In the genomic region with DNA sequence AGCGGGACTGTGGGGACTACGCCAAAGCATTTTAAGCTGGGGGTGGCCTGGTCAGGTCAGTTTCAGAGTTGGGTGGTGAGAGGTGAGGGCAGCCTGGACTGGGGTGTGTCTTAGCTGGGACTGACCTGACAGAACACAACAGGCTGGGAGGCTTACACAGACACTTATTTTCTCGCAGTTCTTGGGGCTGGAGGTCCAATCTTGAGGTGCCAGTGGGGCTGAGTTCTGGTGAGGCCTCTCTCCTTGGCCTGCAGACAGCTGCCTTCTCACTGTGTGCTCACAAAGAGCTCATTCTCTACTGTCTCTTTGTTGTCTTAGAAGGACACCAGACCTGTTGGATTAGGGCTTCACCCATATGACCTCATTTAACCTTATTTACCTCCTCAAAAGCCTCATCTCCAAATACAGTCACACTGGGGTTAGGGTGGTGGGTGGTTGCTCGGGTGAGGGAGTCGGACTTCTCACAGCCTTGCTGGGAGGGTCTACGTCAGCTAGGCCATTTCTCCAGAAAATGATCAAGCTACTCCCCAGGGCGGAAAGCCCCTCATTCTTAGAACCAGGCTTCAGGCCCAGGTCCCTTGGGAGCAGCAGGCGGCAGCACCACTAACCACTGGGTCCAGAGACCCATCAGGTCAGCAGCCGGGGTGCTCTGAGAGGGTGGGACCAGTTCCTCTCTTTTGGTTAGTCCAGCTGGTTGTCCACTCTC, we compare ENCODE assay signal across 24 cellular contexts.
"Had no signal": no experiment of that assay in that cellular context is flagged by ENCODE, and none has a peak within 500 bp of the region (broad histone marks: within the 10 kb centered on the region; RNA-seq: fewer than 3 reads in every experiment).

No MANE protein-coding gene starts in this region.

- H3K27me3 ChIP-seq: esophagus squamous epithelium, gastroesophageal sphincter, heart left ventricle, neural progenitor cell, sigmoid colon had no signal

- H3K27ac Mint-ChIP-seq: activated naive CD8-positive, alpha-beta T cell; activated T-helper 2 cell treated with anti-CD3 and anti-CD28 coated beads, Interferon-gamma antibody, Interleukin-2, Interleukin-4, amounts not matched to agents 10 μg/mL and 5 μg/mL and 100 μg/mL, durations not matched to agents 14 hours and 24 hours and 36 hours; endodermal cell; type B pancreatic cell had no signal

- H3K4me1 ChIP-seq: heart left ventricle, neural progenitor cell had no signal

- H3K36me3 ChIP-seq: esophagus squamous epithelium, gastroesophageal sphincter, heart left ventricle, neural progenitor cell, sigmoid colon, thoracic aorta had no signal

- H3K4me3 ChIP-seq: coronary artery, esophagus squamous epithelium, gastroesophageal sphincter, heart left ventricle, neural progenitor cell, sigmoid colon, smooth muscle cell, thoracic aorta had no signal

- H3K36me3 Mint-ChIP-seq: activated naive CD8-positive, alpha-beta T cell; type B pancreatic cell had no signal

- H3K9ac ChIP-seq: neural progenitor cell had no signal

- H3K9me3 ChIP-seq: esophagus squamous epithelium, gastroesophageal sphincter, heart left ventricle, sigmoid colon, thoracic aorta had no signal

- H3K4me2 ChIP-seq: neural progenitor cell, smooth muscle cell had no signal

- FAIRE-seq: bronchial epithelial cell had no signal

- DNase-seq: activated CD8-positive, alpha-beta memory T cell treated with anti-CD3 and anti-CD28 coated beads for 24 hours; activated CD8-positive, alpha-beta memory T cell treated with anti-CD3 and anti-CD28 coated beads, Interleukin-2, amount 50 U/mL, for 4 hours; activated naive CD4-positive, alpha-beta T cell; activated T-cell treated with anti-CD3 and anti-CD28 coated beads, Interleukin-2, amount 50 U/mL, for 4 hours; cerebellar nuclear complex; esophagus squamous epithelium; islet precursor cell; left cardiac atrium; sigmoid colon; stimulated activated CD4-positive, alpha-beta T cell treated with anti-CD3 and anti-CD28 coated beads, Interleukin-15, amount 100 ng/mL, for 24 hours; stimulated activated naive CD4-positive, alpha-beta T cell treated with Interleukin-2 at 50 U/mL for 16 hours; T-helper 1 cell; T-helper 9 cell had no signal

- ATAC-seq: gastroesophageal sphincter had no signal

- H3K27ac ChIP-seq: coronary artery, gastroesophageal sphincter, heart left ventricle, neural progenitor cell, sigmoid colon, thoracic aorta had no signal

- H3K4me3 Mint-ChIP-seq: activated naive CD8-positive, alpha-beta T cell; activated T-cell treated with anti-CD3 and anti-CD28 coated beads, Interleukin-2, amount 50 U/mL, for 4 hours; endodermal cell; neural progenitor cell; type B pancreatic cell had no signal

- H3K27me3 Mint-ChIP-seq: activated naive CD8-positive, alpha-beta T cell; type B pancreatic cell had no signal

- H3K9me3 Mint-ChIP-seq: activated T-cell treated with anti-CD3 and anti-CD28 coated beads, Interleukin-2, amount 50 U/mL, for 4 hours; activated T-helper 2 cell treated with anti-CD3 and anti-CD28 coated beads, Interferon-gamma antibody, Interleukin-2, Interleukin-4, amounts not matched to agents 10 μg/mL and 5 μg/mL and 100 μg/mL, durations not matched to agents 14 hours and 24 hours and 36 hours had no signal

- H2AFZ ChIP-seq: neural progenitor cell had no signal
